ENCODE assay signal across 10 cellular contexts in the genomic region with DNA sequence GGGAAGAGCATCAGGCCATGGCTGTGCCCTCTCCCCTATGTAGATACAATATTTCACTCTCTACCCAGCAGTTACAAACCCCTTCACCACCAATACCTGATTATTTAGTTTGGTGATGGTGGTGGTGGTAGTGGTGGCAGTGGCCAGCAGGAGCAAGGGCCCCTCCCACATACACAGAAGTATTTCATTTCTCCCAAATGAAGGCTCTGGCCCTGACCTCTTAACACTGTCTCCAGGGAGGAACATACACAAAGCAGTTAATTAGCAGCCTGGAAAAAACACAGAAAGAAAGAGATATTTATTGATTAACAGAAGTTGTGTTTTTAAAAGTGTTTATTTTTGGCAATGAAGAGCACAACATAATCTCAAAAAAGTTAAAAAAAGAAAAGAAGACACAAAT.
"Had no signal": no experiment of that assay in that cellular context is flagged by ENCODE, and none has a peak within 500 bp of the region (broad histone marks: within the 10 kb centered on the region; RNA-seq: fewer than 3 reads in every experiment).

No MANE protein-coding gene starts in this region.

- H2AFZ ChIP-seq: GM23248 had no signal

- H3K9ac ChIP-seq: GM23248, KMS-11 had no signal

- H3K4me2 ChIP-seq: KMS-11 had no signal

- ATAC-seq: HCT116 had no signal

- H3K4me3 Mint-ChIP-seq: HFFc6 had no signal

- DNase-seq: GM23248, GOT3, H7, HFFc6, IMR-90, KBM-7 had no signal

- H3K27ac ChIP-seq: GM23248, KMS-11 had no signal

- H3K27ac Mint-ChIP-seq: HFFc6 had no signal

- H3K4me3 ChIP-seq: GM23248, HAP-1 had no signal

- FAIRE-seq: HTR-8/SVneo had no signal

- H3K9me3 Mint-ChIP-seq: HFFc6 had no signal

- H3K4me1 ChIP-seq: HAP-1 had no signal
